4 cellular contexts compared by ENCODE assay signal in the genomic region with DNA sequence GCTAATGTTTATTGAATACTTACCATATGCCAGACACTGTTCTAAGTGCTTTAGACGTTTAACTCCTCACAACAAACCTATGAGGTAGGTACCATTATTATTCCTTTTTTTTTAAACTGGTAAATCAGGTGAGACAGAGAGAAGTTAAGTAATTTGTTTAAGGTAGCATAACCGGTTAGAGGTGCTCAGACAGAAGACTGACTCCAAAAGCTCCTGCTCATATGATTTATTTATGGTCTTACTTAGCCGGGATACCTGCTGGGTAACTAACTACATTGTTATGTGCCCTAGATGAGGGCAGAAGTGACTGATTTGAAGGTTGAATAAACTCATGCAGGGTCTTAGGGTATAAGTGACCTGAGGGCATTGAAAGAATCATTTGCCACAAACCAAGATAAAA. TPM values are rescaled to one million over a fixed set of nuclear protein-coding genes. Genes with fewer than 3 reads are reported as not detected.
"Had no signal": no experiment of that assay in that cellular context is flagged by ENCODE, and none has a peak within 500 bp of the region (broad histone marks: within the 10 kb centered on the region; RNA-seq: fewer than 3 reads in every experiment).

No MANE protein-coding gene starts in this region.

RNA-seq across cellular contexts. Expression of a gene that starts 16.9 kb away (rescaled TPM):
- total RNA-seq: ascending aorta, body of pancreas, bronchial epithelial cell, cardiac septum had no signal
